1 cellular context compared by ENCODE assay signal in the genomic region with DNA sequence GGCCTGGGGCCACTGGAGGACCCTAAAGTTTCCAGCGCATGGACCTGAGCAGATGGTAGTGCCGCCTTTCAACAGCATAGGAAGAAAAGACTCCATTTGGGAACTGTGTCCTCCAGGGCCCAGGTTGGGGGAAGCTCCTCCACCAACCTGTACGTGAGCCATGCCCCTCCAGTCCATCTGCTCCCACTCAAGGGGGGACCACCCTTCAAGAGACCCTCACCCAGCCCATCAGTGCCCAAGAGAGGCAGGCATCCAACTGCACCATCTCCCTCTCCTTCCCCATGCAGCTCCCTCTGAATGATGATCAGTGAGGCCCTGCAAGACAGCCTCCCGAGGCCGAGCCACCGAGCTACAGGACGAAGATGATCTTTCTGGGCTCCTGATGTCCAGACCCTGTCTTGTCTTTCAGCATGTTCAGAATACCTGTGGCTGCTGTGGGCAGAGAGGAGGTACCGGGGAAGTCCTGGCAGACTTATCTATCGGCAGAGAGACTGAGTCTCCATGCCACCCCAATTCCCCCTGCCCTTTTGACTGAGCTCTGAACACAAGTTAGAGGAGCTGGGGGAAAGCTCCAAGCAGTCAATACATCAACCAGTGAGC.
TF ChIP-seq lines count a peak whose summit lies in the region.

No MANE protein-coding gene starts in this region.

TF ChIP-seq in IMR-90, 13 proteins besides CTCF, POLR2A, EP300 and RAD21 (continued from another document):
- no peak for TF ChIP-seq USF2 (IDR thresholded peaks at IDR 0.05; ENCODE audit: low read depth, low read length)
- TF ChIP-seq RFX5 (IDR thresholded peaks at IDR 0.05; ENCODE audit: low read depth, low read length), result no peak
- TF ChIP-seq MXI1 (IDR thresholded peaks at IDR 0.05; ENCODE audit: borderline replicate concordance, low read depth, low read length), result no peak
- no peak for TF ChIP-seq NFE2L2 (IDR thresholded peaks at IDR 0.05; ENCODE audit: low read depth, low read length)
- TF ChIP-seq ELK1 (IDR thresholded peaks at IDR 0.05; ENCODE audit: borderline replicate concordance, low read depth, low read length), result no peak
- TF ChIP-seq MAZ (IDR thresholded peaks at IDR 0.05; ENCODE audit: borderline replicate concordance, low read depth, low read length), result no peak
- no peak for TF ChIP-seq CHD1 (IDR thresholded peaks at IDR 0.05; ENCODE audit: low read depth, low read length)
TF ChIP-seq in IMR-90: peak in this region for 0.
